14 cellular contexts compared by ENCODE assay signal in the genomic region with DNA sequence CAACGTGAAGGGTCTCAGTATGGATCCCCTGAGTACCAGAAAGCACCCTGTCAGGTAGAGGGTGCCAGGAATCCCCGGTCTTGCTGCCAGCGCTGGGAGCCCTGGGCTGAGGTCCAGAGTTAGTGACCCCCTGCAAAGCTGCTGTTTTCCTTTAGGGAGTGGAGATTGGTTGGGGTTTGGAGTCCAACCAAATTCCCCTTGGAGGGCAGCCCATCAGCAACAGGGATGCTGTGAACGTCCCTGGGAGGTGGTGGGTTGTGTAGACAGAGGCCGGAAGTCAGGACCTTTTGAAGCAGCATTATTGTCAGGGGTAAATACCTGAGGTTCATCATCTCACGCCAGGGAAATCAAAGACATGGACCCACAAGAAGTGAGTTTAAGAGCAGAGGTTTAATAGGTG.
"Had no signal": no experiment of that assay in that cellular context is flagged by ENCODE, and none has a peak within 500 bp of the region (broad histone marks: within the 10 kb centered on the region; RNA-seq: fewer than 3 reads in every experiment).

No MANE protein-coding gene starts in this region.

- H3K27ac Mint-ChIP-seq: activated B cell treated with CpG ODN at 0.5 μM for 24 hours; activated CD4-positive, alpha-beta T cell treated with anti-CD3 and anti-CD28 coated beads, Interleukin-2, amount 10 ng/mL, durations not matched to agents 24 days and 14 days; activated naive CD4-positive, alpha-beta T cell treated with anti-CD3 and anti-CD28 coated beads, Interleukin-2, amount 50 U/mL, for 24 hours; activated T-helper 2 cell treated with anti-CD3 and anti-CD28 coated beads, Interferon-gamma antibody, Interleukin-2, Interleukin-4, amounts not matched to agents 10 μg/mL and 5 μg/mL and 100 μg/mL, durations not matched to agents 14 hours and 24 hours and 36 hours; stimulated activated naive B cell treated with anti-CD40 and anti-IgM and Interleukin-4, amounts not matched to agents 10 μg/mL and 1 μg/mL and 100 μg/mL, for 72 hours had no signal

- H3K36me3 Mint-ChIP-seq: activated naive CD4-positive, alpha-beta T cell treated with anti-CD3 and anti-CD28 coated beads, Interleukin-2, amount 50 U/mL, for 24 hours; stimulated activated naive B cell treated with anti-CD40 and anti-IgM and Interleukin-4, amounts not matched to agents 10 μg/mL and 1 μg/mL and 100 μg/mL, for 72 hours had no signal

- ATAC-seq: left lung; right cardiac atrium; stimulated activated naive B cell treated with anti-CD40 and anti-IgM and Interleukin-4, amounts not matched to agents 10 μg/mL and 1 μg/mL and 100 μg/mL, for 72 hours had no signal

- H3K36me3 ChIP-seq: esophagus muscularis mucosa, left lung, transverse colon had no signal

- H3K4me1 ChIP-seq: esophagus muscularis mucosa, left lung, transverse colon had no signal

- H3K4me3 Mint-ChIP-seq: activated B cell treated with CpG ODN at 0.5 μM for 24 hours; activated CD4-positive, alpha-beta T cell treated with anti-CD3 and anti-CD28 coated beads, Interleukin-2, amount 10 ng/mL, durations not matched to agents 24 days and 14 days; activated naive CD4-positive, alpha-beta T cell treated with anti-CD3 and anti-CD28 coated beads, Interleukin-2, amount 50 U/mL, for 24 hours; neural crest cell; stimulated activated naive B cell treated with anti-CD40 and anti-IgM and Interleukin-4, amounts not matched to agents 10 μg/mL and 1 μg/mL and 100 μg/mL, for 72 hours; T-helper 1 cell treated with Interleukin-12 subunit alpha and Interleukin-12 subunit beta and Interleukin-4 antibody, amounts not matched to agents 30 μg/mL and 1 μg/mL, for 36 hours had no signal

- H3K27me3 ChIP-seq: left lung, transverse colon had no signal

- H3K4me3 ChIP-seq: esophagus muscularis mucosa, left lung, transverse colon had no signal

- H3K9me3 ChIP-seq: esophagus muscularis mucosa, left lung, transverse colon had no signal

- DNase-seq: activated B cell treated with CpG ODN at 0.5 μM for 24 hours; activated CD4-positive, alpha-beta T cell treated with anti-CD3 and anti-CD28 coated beads, Interleukin-2, amount 10 ng/mL, durations not matched to agents 24 days and 14 days; amniotic stem cell; foreskin fibroblast; right cardiac atrium; stimulated activated CD4-positive, alpha-beta T cell treated with anti-CD3 and anti-CD28 coated beads, Interleukin-1b, Interleukin-23, amount 100 ng/mL, for 48 hours; stimulated activated naive B cell treated with anti-CD40 and anti-IgM and Interleukin-4, amounts not matched to agents 10 μg/mL and 1 μg/mL and 100 μg/mL, for 72 hours; transverse colon had no signal

- H3K9me3 Mint-ChIP-seq: activated B cell treated with CpG ODN at 0.5 μM for 24 hours; activated CD4-positive, alpha-beta T cell treated with anti-CD3 and anti-CD28 coated beads, Interleukin-2, amount 10 ng/mL, durations not matched to agents 24 days and 14 days; activated naive CD4-positive, alpha-beta T cell treated with anti-CD3 and anti-CD28 coated beads, Interleukin-2, amount 50 U/mL, for 24 hours; activated T-helper 2 cell treated with anti-CD3 and anti-CD28 coated beads, Interferon-gamma antibody, Interleukin-2, Interleukin-4, amounts not matched to agents 10 μg/mL and 5 μg/mL and 100 μg/mL, durations not matched to agents 14 hours and 24 hours and 36 hours; neural crest cell; stimulated activated naive B cell treated with anti-CD40 and anti-IgM and Interleukin-4, amounts not matched to agents 10 μg/mL and 1 μg/mL and 100 μg/mL, for 72 hours; T-helper 1 cell treated with Interleukin-12 subunit alpha and Interleukin-12 subunit beta and Interleukin-4 antibody, amounts not matched to agents 30 μg/mL and 1 μg/mL, for 36 hours had no signal

- H3K27me3 Mint-ChIP-seq: activated CD4-positive, alpha-beta T cell treated with anti-CD3 and anti-CD28 coated beads, Interleukin-2, amount 10 ng/mL, durations not matched to agents 24 days and 14 days; activated naive CD4-positive, alpha-beta T cell treated with anti-CD3 and anti-CD28 coated beads, Interleukin-2, amount 50 U/mL, for 24 hours had no signal

- H3K27ac ChIP-seq: esophagus muscularis mucosa, left lung, transverse colon had no signal
